Comparison of ENCODE assay signal across 8 cellular contexts in genomic region chr6:33419580-33420492, GRCh38. TPM values are rescaled to one million over a fixed set of nuclear protein-coding genes. Genes with fewer than 3 reads are reported as not detected.
DNase-seq lines count a peak whose midpoint lies in the region; ATAC-seq and TF ChIP-seq lines count a peak whose summit lies in the region.

Gene SYNGAP1, plus strand, starts transcription at chr6:33420065. Its CDS starts 200 bp downstream, at chr6:33420265.

- peaks cover 83% of the 10 kb centered on the region for H3K4me1 Mint-ChIP-seq in neural crest cell

- TF ChIP-seq CTCF in neural crest cell (conservative IDR thresholded peaks at IDR 0.05): no peak

- H3K9me3 Mint-ChIP-seq in neural crest cell: no peaks in the 10 kb centered on the region

- peak; percentile 40 for DNase-seq in AG08395 (ENCODE audit: low spot score)
- DNase-seq in MG63: peak; percentile 71
- DNase-seq in activated T-cell treated with anti-CD3 and anti-CD28 coated beads, Interleukin-2, amount 50 U/mL, for 1 hour: peak; percentile 53
- DNase-seq in fibroblast of peridontal ligament (ENCODE audit: extremely low read depth): peak; percentile 63
- DNase-seq in neural crest cell (ENCODE audit: low read depth, low spot score): no peak
- DNase-seq in GM19238 (ENCODE audit: insufficient read length, low spot score): no peak

- H3K27me3 Mint-ChIP-seq in neural crest cell (ENCODE audit: low read depth): peaks cover 5% of the 10 kb centered on the region

- H3K36me3 Mint-ChIP-seq in neural crest cell (ENCODE audit: low read depth): peaks cover 19% of the 10 kb centered on the region

- peak within 1 kb of the TSS; percentile 20 for H3K4me3 ChIP-seq in MG63

- H3K9me3 ChIP-seq in MG63: no peaks in the 10 kb centered on the region

- peak within 1 kb of the TSS; percentile 65 for H3K27ac Mint-ChIP-seq in neural crest cell (ENCODE audit: unreplicated experiment)

- peak within 1 kb of the TSS; percentile 96 for H3K4me3 Mint-ChIP-seq in neural crest cell

- H3K36me3 ChIP-seq in MG63: peaks cover 10% of the 10 kb centered on the region

- ATAC-seq in HG02852 (IDR thresholded peaks at IDR 0.05; ENCODE audit: unreplicated experiment): no peak
- no peak for ATAC-seq in HG03095 (IDR thresholded peaks at IDR 0.05; ENCODE audit: unreplicated experiment)

- no peaks in the 10 kb centered on the region for H3K27me3 ChIP-seq in MG63

RNA-seq across cellular contexts. Expression of gene SYNGAP1, which starts in this region (rescaled TPM):
- 0.92 and 0.96 TPM in 2 replicates for total RNA-seq in MG63 (2014; rRNA removed; shearing (Covaris generic); ENCODE audit: low replicate concordance)
- 72.4 and 73.5 TPM in 2 replicates for total RNA-seq in neural crest cell

Comparison
In these comparisons a context has a peak if more than half of its experiments do, and no peak if none do; other contexts are left out.
1. RNA of gene SYNGAP1 (total RNA-seq): 72.4 to 73.5 TPM in neural crest cell; 0.92 to 0.96 TPM in MG63; every median in the first group is over 10 times any median in the second.
2. Peak in DNase-seq and H3K4me3 ChIP-seq in MG63; RNA of the gene not detected or under 1 TPM.
3. DNase-seq: peak in AG08395 (single experiment), activated T-cell treated with anti-CD3 and anti-CD28 coated beads, Interleukin-2, amount 50 U/mL, for 1 hour (single experiment) and fibroblast of peridontal ligament (single experiment); none in neural crest cell (single experiment) and GM19238 (single experiment).